Comparison of ENCODE assay signal across 8 cellular contexts in genomic region chr17:58520843-58521430, GRCh38. TPM values are rescaled to one million over a fixed set of nuclear protein-coding genes. Genes with fewer than 3 reads are reported as not detected.
DNase-seq lines count a peak whose midpoint lies in the region; ATAC-seq and TF ChIP-seq lines count a peak whose summit lies in the region.

No MANE protein-coding gene starts in this region.

- no peaks in the 10 kb centered on the region for H3K9me3 Mint-ChIP-seq in MCF 10A (ENCODE audit: unreplicated experiment)

- peak; percentile 65 for DNase-seq in NCI-H82 (lab: John Stamatoyannopoulos, UW)
- DNase-seq in NCI-H82 treated with DMSO at 0.1 percent for 48 hours (lab: John Stamatoyannopoulos, UW; ENCODE audit: unreplicated experiment) = no peak
- peak; percentile 24 for DNase-seq in MG63
- peak; percentile 58 for DNase-seq in MCF 10A (ENCODE audit: unreplicated experiment)
- peak; percentile 78 to 90 for DNase-seq in trophoblast cell
- no peak for DNase-seq in globus pallidus (ENCODE audit: low spot score)

- no peaks in the 10 kb centered on the region for H3K27me3 ChIP-seq in MG63
- no peaks in the 10 kb centered on the region for H3K27me3 ChIP-seq in trophoblast cell (ENCODE audit: insufficient read depth, low read length)

- H3K9ac ChIP-seq in trophoblast cell (ENCODE audit: low read length) = no peak overlapping the region

- H4K8ac ChIP-seq in trophoblast cell (ENCODE audit: low read depth, low read length) = no peak overlapping the region

- H3K9me3 ChIP-seq in MG63 (no peaks in the 10 kb centered on the region), trophoblast cell (ENCODE audit: insufficient read depth, low read depth, low read length) (no peaks in the 10 kb centered on the region)

- no peak overlapping the region for H4K12ac ChIP-seq in trophoblast cell (ENCODE audit: low read depth, low read length)

- peaks cover 28% of the 10 kb centered on the region for H3K4me1 Mint-ChIP-seq in MCF 10A (ENCODE audit: insufficient read depth, unreplicated experiment)

- ATAC-seq in GM21367 (IDR thresholded peaks at IDR 0.05; ENCODE audit: unreplicated experiment) = no peak
- ATAC-seq in HG03439 (IDR thresholded peaks at IDR 0.05; ENCODE audit: unreplicated experiment) = no peak

- no TSS peak for BruUV-seq in MCF 10A (replicated peaks; lab: Mats Ljungman, UMichigan)

- H3K4me3 Mint-ChIP-seq in MCF 10A (ENCODE audit: unreplicated experiment) = no peak overlapping the region

- H3K4me1 ChIP-seq in trophoblast cell (ENCODE audit: control insufficient read depth in 1 of 2, insufficient read depth in 2 of 2, low read length in 2 of 2) = peaks cover 13 to 17% of the 10 kb centered on the region in 2 experiments

- H3K27ac ChIP-seq in trophoblast cell (ENCODE audit: low read depth, low read length) = no peak overlapping the region

- no peaks in the 10 kb centered on the region for H3K27me3 Mint-ChIP-seq in MCF 10A (ENCODE audit: insufficient read depth, unreplicated experiment)

- H3K36me3 ChIP-seq in MG63 (no peaks in the 10 kb centered on the region), trophoblast cell (ENCODE audit: control insufficient read depth in 1 of 2, insufficient read depth in 2 of 2, low read length in 2 of 2) (no peaks in the 10 kb centered on the region)

- no peak overlapping the region for H3K18ac ChIP-seq in trophoblast cell (ENCODE audit: low read length)

- H3K4ac ChIP-seq in trophoblast cell (ENCODE audit: low read depth, low read length) = no peak overlapping the region

- H4K91ac ChIP-seq in trophoblast cell (ENCODE audit: low read depth, low read length) = no peak overlapping the region

- H2BK12ac ChIP-seq in trophoblast cell (ENCODE audit: low read length) = no peak overlapping the region

- POLR2A ChIA-PET in MCF 10A (lab: Yijun Ruan, JAX) = interaction anchor here (4.0 kb wide), 1 partner anchor 110 kb away, joined by 85 read pairs; no protein-coding TSS in a partner anchor

- H3K79me1 ChIP-seq in trophoblast cell (ENCODE audit: low read length) = peaks cover 9% of the 10 kb centered on the region

- no peak overlapping the region for H2AFZ ChIP-seq in trophoblast cell (ENCODE audit: insufficient read depth, low read length, poor library complexity)

- H3K14ac ChIP-seq in trophoblast cell (ENCODE audit: low read length) = no peak overlapping the region

- CTCF ChIA-PET in MCF 10A (lab: Yijun Ruan, JAX) = interaction anchor here (0.6 kb wide), 2 partner anchors 43 to 156 kb away, joined by 3 to 5 read pairs; no protein-coding TSS in a partner anchor

- no peak overlapping the region for H3K23ac ChIP-seq in trophoblast cell (ENCODE audit: low read length)

- no peak overlapping the region for H2BK5ac ChIP-seq in trophoblast cell (ENCODE audit: low read depth, low read length, poor library complexity)

- H3K4me2 ChIP-seq in trophoblast cell (ENCODE audit: low read length) = no peak overlapping the region

- intact Hi-C loops in MCF 10A (cut with micrococcal nuclease) = no loop called here

- H2BK120ac ChIP-seq in trophoblast cell (ENCODE audit: insufficient read depth, low read length, poor library complexity) = no peak overlapping the region

- peak; percentile 17 for TF ChIP-seq CTCF in MCF 10A (IDR thresholded peaks at IDR 0.05; ENCODE audit: unreplicated experiment)

- no peak overlapping the region for H2AK5ac ChIP-seq in trophoblast cell (ENCODE audit: low read length)

- H3K27ac Mint-ChIP-seq in MCF 10A (ENCODE audit: low read depth, unreplicated experiment) = no peak overlapping the region

- H3K79me2 ChIP-seq in trophoblast cell (ENCODE audit: control insufficient read depth, insufficient read depth, low read length, poor library complexity) = peaks cover 4% of the 10 kb centered on the region

- H3K4me3 ChIP-seq in MG63 (no peak overlapping the region), trophoblast cell (ENCODE audit: low read depth, low read length) (no peak overlapping the region)

- no CpG with 5 or more reads among the region's 15 CpGs for WGBS in trophoblast cell (ENCODE audit: extremely low coverage, insufficient coverage, insufficient read length)

- H3K36me3 Mint-ChIP-seq in MCF 10A (ENCODE audit: insufficient read depth, unreplicated experiment) = no peaks in the 10 kb centered on the region

RNA-seq across cellular contexts. Expression of gene MTMR4, which starts 6.5 kb away (rescaled TPM):
- total RNA-seq in MG63 (2014; rRNA removed; shearing (Covaris generic); ENCODE audit: low replicate concordance) = 17.6 and 26.4 TPM in 2 replicates
- 33.5 and 38.1 TPM in 2 replicates for total RNA-seq in MCF 10A (2022)
- 36.4 and 37.2 TPM in 2 replicates for polyA plus RNA-seq in trophoblast cell (2013)

RNA-seq across cellular contexts. Expression of gene HSF5, which starts 32.7 kb away (rescaled TPM):
- not detected in 2 replicates for total RNA-seq in MG63 (2014; rRNA removed; shearing (Covaris generic); ENCODE audit: low replicate concordance)
- not detected in 2 replicates for total RNA-seq in MCF 10A (2022)
- 0.01 TPM in 1 of 2 replicates, not detected in the other for polyA plus RNA-seq in trophoblast cell (2013)

Comparison
In these comparisons a context has a peak if more than half of its experiments do, and no peak if none do; other contexts are left out.
1. DNase-seq: peak in NCI-H82 (single experiment), MG63 (single experiment), MCF 10A (single experiment) and trophoblast cell (2 of 2); none in NCI-H82 treated with DMSO at 0.1 percent for 48 hours (single experiment) and globus pallidus (single experiment).